8 cellular contexts compared by ENCODE assay signal in genomic region chr7:130010689-130011412, GRCh38. TPM values are rescaled to one million over a fixed set of nuclear protein-coding genes. Genes with fewer than 3 reads are reported as not detected.
DNase-seq lines count a peak whose midpoint lies in the region; ATAC-seq and TF ChIP-seq lines count a peak whose summit lies in the region.

No MANE protein-coding gene starts in this region.

- H3K36me3 ChIP-seq in DND-41 (ENCODE audit: insufficient read depth, low read length), result no peaks in the 10 kb centered on the region
- H3K36me3 ChIP-seq in GM23338 (ENCODE audit: insufficient read depth), result no peaks in the 10 kb centered on the region
- H3K36me3 ChIP-seq in MM.1S (replicated peaks; ENCODE audit: insufficient read depth, low read length), result no peaks in the 10 kb centered on the region
- H3K36me3 ChIP-seq in SJCRH30, result no peaks in the 10 kb centered on the region
- H3K36me3 ChIP-seq in parathyroid adenoma (ENCODE audit: control insufficient read depth, insufficient read depth, low read length), result no peaks in the 10 kb centered on the region
- H3K36me3 ChIP-seq in tibial artery, result no peaks in the 10 kb centered on the region

- no peaks in the 10 kb centered on the region for H4K20me1 ChIP-seq in DND-41 (ENCODE audit: insufficient read depth, low read length)
- H4K20me1 ChIP-seq in GM23338 (replicated peaks; ENCODE audit: insufficient read depth), result no peaks in the 10 kb centered on the region
- H4K20me1 ChIP-seq in MM.1S (ENCODE audit: insufficient read depth, low read length), result no peaks in the 10 kb centered on the region

- intact Hi-C loops in tibial artery (cut with DNase I; ENCODE audit: low total_unique reads), result loop anchor here (5.0 kb wide), 1 partner anchor 184 kb away; no protein-coding TSS in a partner anchor

- H3K27me3 ChIP-seq in DND-41 (ENCODE audit: insufficient read depth, low read length, poor library complexity) (no peaks in the 10 kb centered on the region), GM23338 (ENCODE audit: insufficient read depth) (no peaks in the 10 kb centered on the region), MM.1S (replicated peaks; ENCODE audit: insufficient read depth, low read length) (no peaks in the 10 kb centered on the region), SJCRH30 (no peaks in the 10 kb centered on the region), parathyroid adenoma (ENCODE audit: control insufficient read depth, insufficient read depth, low read length) (no peaks in the 10 kb centered on the region), tibial artery (no peaks in the 10 kb centered on the region)

- H3K27ac Mint-ChIP-seq in GM23338, result peak overlapping the region; percentile 14; the same call in 1 of the 2 replicates

- H3K9me2 ChIP-seq in GM23338 (ENCODE audit: insufficient read depth) (no peaks in the 10 kb centered on the region), MM.1S (replicated peaks; ENCODE audit: insufficient read depth, low read length) (no peaks in the 10 kb centered on the region)

- peaks cover 2% of the 10 kb centered on the region; the same call in 2 of the 3 replicates for H3K4me1 Mint-ChIP-seq in GM23338

- DNase-seq in DND-41 (peak; percentile 89), GM23338 (ENCODE audit: low spot score) (peak; percentile 87), MM.1S (peak; percentile 92), SJCRH30 (peak; percentile 81 to 96), globus pallidus (ENCODE audit: low spot score) (peak; percentile 79), tibial artery (peak; percentile 90)
- DNase-seq in activated effector memory CD4-positive, alpha-beta T cell treated with anti-CD3 and anti-CD28 coated beads, Interleukin-2, amount 50 U/mL, for 16 hours, result peak; percentile 93

- H3K9ac ChIP-seq in DND-41 (ENCODE audit: low read depth, low read length) (no peak overlapping the region), MM.1S (ENCODE audit: low read length) (peak overlapping the region; percentile 10; the same call in 1 of the 2 replicates), parathyroid adenoma (no peak overlapping the region)

- no peaks in the 10 kb centered on the region for H3K4me1 ChIP-seq in DND-41 (ENCODE audit: insufficient read depth, low read length)
- H3K4me1 ChIP-seq in GM23338 (ENCODE audit: insufficient read depth), result no peaks in the 10 kb centered on the region
- H3K4me1 ChIP-seq in MM.1S (ENCODE audit: low read length), result peaks cover 25% of the 10 kb centered on the region
- H3K4me1 ChIP-seq in SJCRH30, result peaks cover 29% of the 10 kb centered on the region
- peaks cover 10% of the 10 kb centered on the region for H3K4me1 ChIP-seq in parathyroid adenoma
- H3K4me1 ChIP-seq in tibial artery, result peaks cover 0 to 23% (median 8%) of the 10 kb centered on the region in 4 donors

- TF ChIP-seq CTCF in DND-41 (IDR thresholded peaks at IDR 0.05; ENCODE audit: borderline replicate concordance, extremely low read depth, low read length, poor library complexity, severe bottlenecking) (peak; percentile 92), GM23338 (conservative IDR thresholded peaks at IDR 0.05; ENCODE audit: low read depth in 2 of 2) (peak; percentile 80 to 94), MM.1S (IDR thresholded peaks at IDR 0.05; ENCODE audit: low read length) (peak; percentile 94), parathyroid adenoma (IDR thresholded peaks at IDR 0.05) (peak; percentile 92), tibial artery (IDR thresholded peaks at IDR 0.05) (peak; percentile 78 to 94)

- no peaks in the 10 kb centered on the region for H3K36me3 Mint-ChIP-seq in GM23338 (ENCODE audit: low read depth)

- H3K4me3 ChIP-seq in DND-41 (ENCODE audit: low read depth in 1 of 2, low read length in 2 of 2), result no peak overlapping the region
- no peak overlapping the region for H3K4me3 ChIP-seq in GM23338
- no peak overlapping the region for H3K4me3 ChIP-seq in MM.1S (ENCODE audit: low read length)
- H3K4me3 ChIP-seq in SJCRH30, result no peak overlapping the region
- no peak overlapping the region for H3K4me3 ChIP-seq in parathyroid adenoma (ENCODE audit: low read depth, low read length)
- H3K4me3 ChIP-seq in tibial artery, result no peak overlapping the region

- no peaks in the 10 kb centered on the region; the same call in 2 of the 3 replicates for H3K9me3 Mint-ChIP-seq in GM23338

- no peak overlapping the region for H3K27ac ChIP-seq in DND-41 (ENCODE audit: low read length)
- no peak overlapping the region for H3K27ac ChIP-seq in GM23338 (ENCODE audit: low read depth)
- H3K27ac ChIP-seq in MM.1S (ENCODE audit: low read length), result peak overlapping the region; percentile 15; the same call in 1 of the 2 replicates
- peak overlapping the region; percentile 29 for H3K27ac ChIP-seq in SJCRH30
- H3K27ac ChIP-seq in parathyroid adenoma, result no peak overlapping the region
- peak overlapping the region; percentile 14 to 37 for H3K27ac ChIP-seq in tibial artery

- H2AFZ ChIP-seq in DND-41 (ENCODE audit: low read depth, low read length), result no peak overlapping the region
- H2AFZ ChIP-seq in GM23338, result no peak overlapping the region
- peak overlapping the region; percentile 62 for H2AFZ ChIP-seq in MM.1S (ENCODE audit: low read length)
- peak overlapping the region; percentile 45 for H2AFZ ChIP-seq in parathyroid adenoma

- H3K79me2 ChIP-seq in DND-41 (ENCODE audit: insufficient read depth, low read length) (no peaks in the 10 kb centered on the region), GM23338 (replicated peaks; ENCODE audit: insufficient read depth) (no peaks in the 10 kb centered on the region), MM.1S (ENCODE audit: low read length) (no peaks in the 10 kb centered on the region), parathyroid adenoma (no peaks in the 10 kb centered on the region)

- H3F3A ChIP-seq in GM23338 (replicated peaks; ENCODE audit: low read depth), result no peaks in the 10 kb centered on the region
- peaks cover 13% of the 10 kb centered on the region for H3F3A ChIP-seq in MM.1S (ENCODE audit: insufficient read depth, low read length)

- H3K9me3 ChIP-seq in DND-41 (ENCODE audit: insufficient read depth, low read length, severe bottlenecking) (no peaks in the 10 kb centered on the region), MM.1S (replicated peaks; ENCODE audit: insufficient read depth, low read length) (no peaks in the 10 kb centered on the region), SJCRH30 (replicated peaks) (no peaks in the 10 kb centered on the region), parathyroid adenoma (ENCODE audit: control insufficient read depth, low read length) (no peaks in the 10 kb centered on the region), tibial artery (no peaks in the 10 kb centered on the region)

- no peaks in the 10 kb centered on the region for H3K27me3 Mint-ChIP-seq in GM23338 (ENCODE audit: insufficient read depth, low read depth, poor library complexity)

- no peak overlapping the region for H3K4me2 ChIP-seq in DND-41 (ENCODE audit: insufficient read depth, low read length)
- no peak overlapping the region for H3K4me2 ChIP-seq in GM23338
- H3K4me2 ChIP-seq in MM.1S (ENCODE audit: low read depth, low read length), result peak overlapping the region; percentile 22
- no peak overlapping the region for H3K4me2 ChIP-seq in parathyroid adenoma (ENCODE audit: low read length)

- no peak overlapping the region for H3K4me3 Mint-ChIP-seq in GM23338

- ATAC-seq in DND-41 (ENCODE audit: insufficient read depth, low read depth) (peak; percentile 82), GM23338 (peak; percentile 80)

TF ChIP-seq in GM23338, 12 proteins besides CTCF, POLR2A, EP300 and RAD21 (continues in another document):
- TF ChIP-seq ZNF331 (CRISPR knock-in tag; IDR thresholded peaks at IDR 0.05; ENCODE audit: low read depth) (no peak), EZH2 (IDR thresholded peaks at IDR 0.05; ENCODE audit: low read depth, unreplicated experiment) (no peak), EZH2phosphoT487 (IDR thresholded peaks at IDR 0.05; ENCODE audit: unreplicated experiment) (no peak), CREB1 (CRISPR knock-in tag; IDR thresholded peaks at IDR 0.05; ENCODE audit: low read depth) (no peak), JUNB (IDR thresholded peaks at IDR 0.05; ENCODE audit: unreplicated experiment) (no peak), NANOG (IDR thresholded peaks at IDR 0.05; ENCODE audit: borderline replicate concordance) (no peak), POLR2AphosphoS5 (IDR thresholded peaks at IDR 0.05; ENCODE audit: low read depth) (no peak)

RNA-seq across cellular contexts. Expression of gene ZC3HC1, which starts 40.3 kb away (rescaled TPM):
- total RNA-seq in GM23338 (2014; rRNA removed; shearing (Covaris generic)), result 31.0 and 35.1 TPM in 2 replicates
- 24.6 and 31.0 TPM in 2 replicates for polyA plus RNA-seq in GM23338 (2016; fragmentation: Nextera tagmentation; extraction: Ambion mirVana)
- total RNA-seq in SJCRH30 (2014; rRNA removed; shearing (Covaris generic)), result 36.1 and 37.7 TPM in 2 replicates

RNA-seq across cellular contexts. Expression of gene UBE2H, which starts 58.1 kb away (rescaled TPM):
- total RNA-seq in GM23338 (2014; rRNA removed; shearing (Covaris generic)), result 86.5 and 107 TPM in 2 replicates
- polyA plus RNA-seq in GM23338 (2016; fragmentation: Nextera tagmentation; extraction: Ambion mirVana), result 37.2 and 40.8 TPM in 2 replicates
- total RNA-seq in SJCRH30 (2014; rRNA removed; shearing (Covaris generic)), result 39.3 and 42.3 TPM in 2 replicates

RNA-seq across cellular contexts. Expression of gene KLHDC10, which starts 59.5 kb away (rescaled TPM):
- 14.7 and 14.8 TPM in 2 replicates for total RNA-seq in GM23338 (2014; rRNA removed; shearing (Covaris generic))
- polyA plus RNA-seq in GM23338 (2016; fragmentation: Nextera tagmentation; extraction: Ambion mirVana), result 5.1 and 5.5 TPM in 2 replicates
- 76.3 and 92.0 TPM in 2 replicates for total RNA-seq in SJCRH30 (2014; rRNA removed; shearing (Covaris generic))

Comparison
In these comparisons a context has a peak if more than half of its experiments do, and no peak if none do; other contexts are left out.
1. H2AFZ ChIP-seq: peak in MM.1S (single experiment) and parathyroid adenoma (single experiment); none in DND-41 (single experiment) and GM23338 (single experiment).
2. H3K27ac ChIP-seq: peak in MM.1S (single experiment), SJCRH30 (single experiment) and tibial artery (2 of 2); none in DND-41 (single experiment), GM23338 (single experiment) and parathyroid adenoma (single experiment).
3. Peak in every context shown above with its lines, with median percentiles within 50 percentile points of each other: DNase-seq and CTCF ChIP-seq.